21 cellular contexts compared by ENCODE assay signal in genomic region chrX:67044029-67044653, GRCh38.
"Had no signal": no experiment of that assay in that cellular context is flagged by ENCODE, and none has a peak within 500 bp of the region (broad histone marks: within the 10 kb centered on the region; RNA-seq: fewer than 3 reads in every experiment).

No MANE protein-coding gene starts in this region.

- H2AFZ ChIP-seq: neural progenitor cell had no signal

- FAIRE-seq: endothelial cell of umbilical vein had no signal

- H3K4me2 ChIP-seq: neural progenitor cell had no signal

- H3K36me3 ChIP-seq: colonic mucosa, lower lobe of right lung, neural progenitor cell, ovary, sigmoid colon, uterus had no signal

- H3K27ac ChIP-seq: colonic mucosa, foreskin keratinocyte, lower lobe of right lung, neural progenitor cell, ovary, sigmoid colon, skin epidermis, uterus had no signal

- H3K9me3 ChIP-seq: colonic mucosa, lower lobe of right lung, ovary, sigmoid colon, uterus had no signal

- H3K4me1 ChIP-seq: colonic mucosa, foreskin keratinocyte, lower lobe of right lung, neural progenitor cell, sigmoid colon, uterus had no signal

- H3K9ac ChIP-seq: neural progenitor cell had no signal

- H3K27me3 ChIP-seq: colonic mucosa, foreskin keratinocyte, neural progenitor cell, ovary, sigmoid colon, uterus had no signal

- ATAC-seq: foreskin keratinocyte; natural killer cell; stimulated activated naive B cell treated with anti-CD40 and anti-IgM and Interleukin-4, amounts not matched to agents 10 μg/mL and 1 μg/mL and 100 μg/mL, for 72 hours; stimulated activated naive CD8-positive, alpha-beta T cell treated with anti-CD3 and anti-CD28 coated beads, Interleukin-15, amount 100 ng/mL, for 72 hours had no signal

- DNase-seq: colonic mucosa; dermis blood vessel endothelial cell; endodermal cell; erythroblast; foreskin keratinocyte; immature natural killer cell; kidney; lower lobe of right lung; natural killer cell; nucleus accumbens; ovary; sigmoid colon; stimulated activated CD4-positive, alpha-beta T cell treated with anti-CD3 and anti-CD28 coated beads, Interleukin-2, amount 100 ng/mL, for 24 hours; stimulated activated CD4-positive, alpha-beta T cell treated with anti-CD3 and anti-CD28 coated beads, Interleukin-4, amount 100 ng/mL, for 4 hours; stimulated activated naive B cell treated with anti-CD40 and anti-IgM and Interleukin-4, amounts not matched to agents 10 μg/mL and 1 μg/mL and 100 μg/mL, for 72 hours; stimulated activated naive CD8-positive, alpha-beta T cell treated with anti-CD3 and anti-CD28 coated beads, Interleukin-15, amount 100 ng/mL, for 72 hours; substantia nigra; uterus had no signal

- H3K4me3 ChIP-seq: colonic mucosa, lower lobe of right lung, neural progenitor cell, ovary, sigmoid colon, skin epidermis, uterus had no signal
